ENCODE assay signal across 9 cellular contexts in the genomic region with DNA sequence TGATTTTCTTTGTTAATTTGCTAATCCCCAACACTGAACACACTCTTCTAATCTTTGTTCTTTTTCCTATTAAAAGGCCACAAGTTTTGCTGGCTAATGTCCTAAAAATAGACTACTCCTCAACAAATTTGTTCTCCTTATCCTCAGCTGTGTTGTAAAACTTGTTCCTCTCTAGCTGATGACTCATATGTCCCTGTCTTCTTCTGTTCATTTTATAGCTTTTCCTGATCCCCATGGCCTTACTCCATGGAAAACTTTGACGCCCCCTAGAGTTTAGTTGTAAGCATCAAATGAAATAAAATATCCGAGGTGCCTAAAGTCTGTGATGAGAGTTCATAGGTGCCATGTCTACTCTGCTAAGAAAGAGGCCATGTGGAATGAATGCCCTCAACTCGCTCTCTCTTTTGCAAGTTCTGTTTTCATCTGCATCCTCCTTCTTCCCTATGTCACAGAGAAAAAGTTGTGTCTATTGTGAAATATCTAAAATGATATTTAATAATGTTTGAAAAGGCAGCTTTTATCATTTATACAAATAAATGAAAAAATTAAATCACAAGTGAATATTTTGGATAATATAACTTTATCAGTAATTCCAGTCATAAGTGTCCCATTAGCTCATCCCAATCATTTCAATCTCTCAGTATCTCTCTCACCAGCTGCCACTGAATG.
DNase-seq lines count a peak whose midpoint lies in the region; ATAC-seq, FAIRE-seq and TF ChIP-seq lines count a peak whose summit lies in the region.
"Had no signal": no experiment of that assay in that cellular context is flagged by ENCODE, and none has a peak within 500 bp of the region (broad histone marks: within the 10 kb centered on the region; RNA-seq: fewer than 3 reads in every experiment).

No MANE protein-coding gene starts in this region.

- H3K9me3 ChIP-seq in A549 (no peaks in the 10 kb centered on the region), keratinocyte (ENCODE audit: control insufficient read depth, low read depth, low read length) (no peaks in the 10 kb centered on the region)
- H3K9me3 ChIP-seq in CD4-positive, alpha-beta T cell (ENCODE audit: control insufficient read depth, low read length), result no peaks in the 10 kb centered on the region

- 0% methylated on average over 3 of the region's 3 CpGs for WGBS in A549 (ENCODE audit: missing lambda C conversion rate)

- no peak overlapping the region for H3K9ac ChIP-seq in keratinocyte (ENCODE audit: control insufficient read depth, extremely low read depth, insufficient read depth, low read length)

- no peak overlapping the region for H3K4me3 Mint-ChIP-seq in CD4-positive, alpha-beta T cell
- H3K4me3 Mint-ChIP-seq in activated naive CD8-positive, alpha-beta T cell treated with anti-CD3 and anti-CD28 coated beads for 36 hours, result no peak overlapping the region
- H3K4me3 Mint-ChIP-seq: IgD-negative memory B cell had no signal

- CTCF ChIA-PET in A549 (lab: Yijun Ruan, JAX), result interaction anchor here (0.6 kb wide), 1 partner anchor 941 kb away, joined by 3 read pairs; no protein-coding TSS in a partner anchor
- CTCF ChIA-PET in CD4-positive, alpha-beta T cell (lab: Charles Lee), result no interaction called here

- TF ChIP-seq CTCF in A549 (IDR thresholded peaks at IDR 0.05) (no peak), WI38 (IDR thresholded peaks at IDR 0.05; ENCODE audit: low read depth, low read length) (peak; percentile 13; the same call in 1 of the 2 replicates), keratinocyte (optimal IDR thresholded peaks at IDR 0.05 in 1 of 3, IDR thresholded peaks at IDR 0.05 in 1 of 3, conservative IDR thresholded peaks at IDR 0.05 in 1 of 3; ENCODE audit: extremely low read depth in 1 of 3, insufficient read depth in 2 of 3, low read length in 3 of 3) (peak; percentile 1 to 47 (median 47))
- TF ChIP-seq CTCF in CD4-positive, alpha-beta T cell (IDR thresholded peaks at IDR 0.05), result no peak

- no peak overlapping the region for H2AFZ ChIP-seq in keratinocyte (ENCODE audit: control insufficient read depth, low read length)

- no peak overlapping the region for H3K4me2 ChIP-seq in A549
- no peak overlapping the region for H3K4me2 ChIP-seq in keratinocyte (ENCODE audit: control insufficient read depth, extremely low read depth, insufficient read depth, low read depth, low read length)

- H4K20me1 ChIP-seq in keratinocyte (ENCODE audit: control insufficient read depth, extremely low read depth, insufficient read depth, low read length), result no peaks in the 10 kb centered on the region

- no peaks in the 10 kb centered on the region for H3K79me2 ChIP-seq in keratinocyte (ENCODE audit: control insufficient read depth, insufficient read depth, low read length)

- no peaks in the 10 kb centered on the region for H3K36me3 Mint-ChIP-seq in CD4-positive, alpha-beta T cell (ENCODE audit: low read depth)
- H3K36me3 Mint-ChIP-seq in activated naive CD8-positive, alpha-beta T cell treated with anti-CD3 and anti-CD28 coated beads for 36 hours, result no peaks in the 10 kb centered on the region
- H3K36me3 Mint-ChIP-seq: IgD-negative memory B cell had no signal

- H3K27me3 ChIP-seq in keratinocyte (ENCODE audit: control insufficient read depth, extremely low read depth, insufficient read depth, low read length), result no peaks in the 10 kb centered on the region
- H3K27me3 ChIP-seq in CD4-positive, alpha-beta T cell (ENCODE audit: control insufficient read depth, insufficient read depth, low read length), result no peaks in the 10 kb centered on the region

- intact Hi-C loops in CD4-positive, alpha-beta T cell (cut with DNase I, micrococcal nuclease), result no loop called here

- no peak for FAIRE-seq in A549 (lab: Jason Lieb, UNC)
- peak; percentile 86 for FAIRE-seq in keratinocyte (lab: Jason Lieb, UNC)

- no peaks in the 10 kb centered on the region for H3K4me1 Mint-ChIP-seq in CD4-positive, alpha-beta T cell (ENCODE audit: low read depth)
- H3K4me1 Mint-ChIP-seq in activated naive CD8-positive, alpha-beta T cell treated with anti-CD3 and anti-CD28 coated beads for 36 hours, result no peaks in the 10 kb centered on the region
- H3K4me1 Mint-ChIP-seq: IgD-negative memory B cell had no signal

- TF ChIP-seq POLR2A in A549 (IDR thresholded peaks at IDR 0.05; ENCODE audit: low read length), result no peak

- H3K9me1 ChIP-seq in keratinocyte (ENCODE audit: control insufficient read depth, extremely low read depth, insufficient read depth, low read length), result no peaks in the 10 kb centered on the region

- H3K4me1 ChIP-seq in A549, result no peaks in the 10 kb centered on the region
- no peaks in the 10 kb centered on the region for H3K4me1 ChIP-seq in keratinocyte (ENCODE audit: control insufficient read depth, extremely low read depth, insufficient read depth, low read length)

- H3K36me3 ChIP-seq in keratinocyte (ENCODE audit: control insufficient read depth in 2 of 2, extremely low read depth in 1 of 2, insufficient read depth in 2 of 2, low read length in 2 of 2), result no peaks in the 10 kb centered on the region

- POLR2A ChIA-PET in A549 (lab: Yijun Ruan, JAX), result no interaction called here
- POLR2A ChIA-PET in CD4-positive, alpha-beta T cell (lab: Charles Lee), result no interaction called here

- no peak for TF ChIP-seq EP300 in A549 (IDR thresholded peaks at IDR 0.05)

- peak in 1 of 2 experiments; percentile 25; a peak in 2 of 5 replicates for TF ChIP-seq RAD21 in A549 (conservative IDR thresholded peaks at IDR 0.05 in 1 of 2, IDR thresholded peaks at IDR 0.05 in 1 of 2)

- ATAC-seq in A549 (peak in 1 of 2 experiments; percentile 69; a peak in 4 of 6 replicates), HG02885 (IDR thresholded peaks at IDR 0.05; ENCODE audit: poor library complexity, unreplicated experiment) (no peak)
- ATAC-seq in CD4-positive, alpha-beta T cell (ENCODE audit: poor library complexity), result no peak

- no peak overlapping the region for H3K27ac ChIP-seq in A549
- no peak overlapping the region for H3K27ac ChIP-seq in keratinocyte (ENCODE audit: control insufficient read depth, insufficient read depth, low read length)
- H3K27ac ChIP-seq in CD4-positive, alpha-beta T cell (ENCODE audit: low read depth, low read length), result no peak overlapping the region

- no peak overlapping the region for H3K4me3 ChIP-seq in A549
- no peak overlapping the region for H3K4me3 ChIP-seq in WI38 (ENCODE audit: low read depth, low read length)
- no peak overlapping the region for H3K4me3 ChIP-seq in keratinocyte (ENCODE audit: control insufficient read depth in 2 of 3, extremely low read depth in 1 of 3, insufficient read depth in 2 of 3, low read depth in 1 of 3, low read length in 3 of 3)

- no peaks in the 10 kb centered on the region for H3K27me3 Mint-ChIP-seq in CD4-positive, alpha-beta T cell
- no peaks in the 10 kb centered on the region for H3K27me3 Mint-ChIP-seq in activated naive CD8-positive, alpha-beta T cell treated with anti-CD3 and anti-CD28 coated beads for 36 hours
- H3K27me3 Mint-ChIP-seq: IgD-negative memory B cell had no signal

- DNase-seq in A549 (ENCODE audit: low read depth in 1 of 2, low spot score in 1 of 2) (peak in 1 of 2 experiments; percentile 43), HPDE6-E6E7 (ENCODE audit: extremely low spot score) (peak; percentile 31), keratinocyte (ENCODE audit: low read depth, low spot score) (peak; percentile 36), mucosa of gallbladder (ENCODE audit: low spot score) (no peak)
- no peak for DNase-seq in CD4-positive, alpha-beta T cell
- no peak for DNase-seq in activated naive CD8-positive, alpha-beta T cell treated with anti-CD3 and anti-CD28 coated beads for 36 hours

- H3K9me3 Mint-ChIP-seq in CD4-positive, alpha-beta T cell, result peaks cover 5% of the 10 kb centered on the region
- peaks cover 4% of the 10 kb centered on the region for H3K9me3 Mint-ChIP-seq in activated naive CD8-positive, alpha-beta T cell treated with anti-CD3 and anti-CD28 coated beads for 36 hours

- H3K27ac Mint-ChIP-seq in CD4-positive, alpha-beta T cell, result no peak overlapping the region
- no peak overlapping the region for H3K27ac Mint-ChIP-seq in activated naive CD8-positive, alpha-beta T cell treated with anti-CD3 and anti-CD28 coated beads for 36 hours
- H3K27ac Mint-ChIP-seq: IgD-negative memory B cell had no signal

- dilution Hi-C loops in keratinocyte (cut with MboI; ENCODE audit: extremely low pct_ligation_motif_present, low sequenced_read_pairs), result no loop called here

TF ChIP-seq in A549, 52 proteins besides CTCF, POLR2A, EP300 and RAD21:
- TF ChIP-seq FOSL2 (IDR thresholded peaks at IDR 0.05), result no peak
- peak; percentile 63 for TF ChIP-seq FOSL2 (CRISPR knock-in tag; IDR thresholded peaks at IDR 0.05)
- TF ChIP-seq EHF (CRISPR knock-in tag; IDR thresholded peaks at IDR 0.05), result no peak

Comparison
In these comparisons a context has a peak if more than half of its experiments do, and no peak if none do; other contexts are left out.
1. DNase-seq: peak in HPDE6-E6E7 (single experiment) and keratinocyte (single experiment); none in mucosa of gallbladder (single experiment), CD4-positive, alpha-beta T cell (0 of 10) and activated naive CD8-positive, alpha-beta T cell treated with anti-CD3 and anti-CD28 coated beads for 36 hours (single experiment).
2. CTCF ChIP-seq: peak in WI38 (single experiment) and keratinocyte (3 of 3); none in A549 (single experiment) and CD4-positive, alpha-beta T cell (single experiment).